Comparison of ENCODE assay signal across 8 cellular contexts in genomic region chr4:150242820-150243458, GRCh38.
DNase-seq lines count a peak whose midpoint lies in the region; ATAC-seq and TF ChIP-seq lines count a peak whose summit lies in the region.

No MANE protein-coding gene starts in this region.

- ATAC-seq in natural killer cell (peak in 1 of 3 donors; percentile 38), left ventricle myocardium superior (peak; percentile 52), GM21529 (IDR thresholded peaks at IDR 0.05; ENCODE audit: unreplicated experiment) (no peak)
- ATAC-seq in natural killer cell treated with Interleukin-12 subunit alpha and Interleukin-12 subunit beta and Interleukin-15 and Interleukin-18, amount 100 ng/mL, for 72 hours: no peak

- no peak overlapping the region for H3K4me3 ChIP-seq in WERI-Rb-1 (ENCODE audit: low read depth, low read length)

- peak; percentile 68 for TF ChIP-seq CTCF in natural killer cell (IDR thresholded peaks at IDR 0.05)
- peak; percentile 97 for TF ChIP-seq CTCF in WERI-Rb-1 (IDR thresholded peaks at IDR 0.05; ENCODE audit: low read depth, low read length)

- no peaks in the 10 kb centered on the region for H3K27me3 ChIP-seq in WERI-Rb-1 (ENCODE audit: insufficient read depth, low read depth, severe bottlenecking)

- H3K27ac Mint-ChIP-seq in natural killer cell: no peak overlapping the region
- H3K27ac Mint-ChIP-seq in natural killer cell treated with Interleukin-12 subunit alpha and Interleukin-12 subunit beta and Interleukin-15 and Interleukin-18, amount 100 ng/mL, for 72 hours: no peak overlapping the region

- H3K4me1 Mint-ChIP-seq in natural killer cell: peaks cover 6% of the 10 kb centered on the region in 2 donors
- H3K4me1 Mint-ChIP-seq in natural killer cell treated with Interleukin-12 subunit alpha and Interleukin-12 subunit beta and Interleukin-15 and Interleukin-18, amount 100 ng/mL, for 72 hours (ENCODE audit: low read depth in 2 of 2): no peaks in the 10 kb centered on the region

- no peaks in the 10 kb centered on the region for H3K9me3 Mint-ChIP-seq in natural killer cell
- H3K9me3 Mint-ChIP-seq in natural killer cell treated with Interleukin-12 subunit alpha and Interleukin-12 subunit beta and Interleukin-15 and Interleukin-18, amount 100 ng/mL, for 72 hours: no peaks in the 10 kb centered on the region

- no peaks in the 10 kb centered on the region for H3K36me3 Mint-ChIP-seq in natural killer cell
- no peaks in the 10 kb centered on the region for H3K36me3 Mint-ChIP-seq in natural killer cell treated with Interleukin-12 subunit alpha and Interleukin-12 subunit beta and Interleukin-15 and Interleukin-18, amount 100 ng/mL, for 72 hours

- no peaks in the 10 kb centered on the region for H3K36me3 ChIP-seq in WERI-Rb-1

- H3K27ac ChIP-seq in WERI-Rb-1: no peak overlapping the region

- H3K27me3 Mint-ChIP-seq in natural killer cell (ENCODE audit: low read depth in 2 of 2): peaks cover 0 to 5% of the 10 kb centered on the region in 2 donors
- peaks cover 0 to 3% of the 10 kb centered on the region in 2 donors for H3K27me3 Mint-ChIP-seq in natural killer cell treated with Interleukin-12 subunit alpha and Interleukin-12 subunit beta and Interleukin-15 and Interleukin-18, amount 100 ng/mL, for 72 hours

- no peak for DNase-seq in natural killer cell
- DNase-seq in natural killer cell treated with Interleukin-12 subunit alpha and Interleukin-12 subunit beta and Interleukin-15 and Interleukin-18, amount 100 ng/mL, for 72 hours (ENCODE audit: low spot score): no peak
- DNase-seq in HT-29 (ENCODE audit: low spot score): peak; percentile 47
- DNase-seq in WERI-Rb-1: peak; percentile 60
- DNase-seq in left ventricle myocardium superior: no peak
- peak; percentile 79 for DNase-seq in superior temporal gyrus (ENCODE audit: extremely low spot score)
- DNase-seq in GM19238 (ENCODE audit: insufficient read length, low spot score): no peak

- peaks cover 2% of the 10 kb centered on the region for H3K9me3 ChIP-seq in WERI-Rb-1 (ENCODE audit: severe bottlenecking)

- intact Hi-C loops in natural killer cell (cut with micrococcal nuclease) (no loop called here), left ventricle myocardium superior (cut with micrococcal nuclease) (no loop called here)

- H3K4me3 Mint-ChIP-seq in natural killer cell: no peak overlapping the region
- no peak overlapping the region for H3K4me3 Mint-ChIP-seq in natural killer cell treated with Interleukin-12 subunit alpha and Interleukin-12 subunit beta and Interleukin-15 and Interleukin-18, amount 100 ng/mL, for 72 hours

Comparison
In these comparisons a context has a peak if more than half of its experiments do, and no peak if none do; other contexts are left out.
1. DNase-seq: peak in HT-29 (single experiment), WERI-Rb-1 (single experiment) and superior temporal gyrus (single experiment); none in natural killer cell (single experiment), natural killer cell treated with Interleukin-12 subunit alpha and Interleukin-12 subunit beta and Interleukin-15 and Interleukin-18, amount 100 ng/mL, for 72 hours (single experiment), left ventricle myocardium superior (single experiment) and GM19238 (single experiment).